Comparison of ENCODE assay signal across 8 cellular contexts in genomic region chr7:121547341-121548092, GRCh38.
A peak's percentile ranks its signal among the peaks of the same experiment; 100 is the strongest.
DNase-seq lines count a peak whose midpoint lies in the region; ATAC-seq and TF ChIP-seq lines count a peak whose summit lies in the region.

No MANE protein-coding gene starts in this region.

- H3K36me3 ChIP-seq in body of pancreas (replicated peaks in 1 of 2; ENCODE audit: insufficient read depth in 1 of 2, low read depth in 2 of 2) = no peaks in the 10 kb centered on the region
- no peaks in the 10 kb centered on the region for H3K36me3 ChIP-seq in aorta (ENCODE audit: control insufficient read depth in 1 of 2, insufficient read depth in 2 of 2, low read length in 1 of 2)

- peak; percentile 77 for ATAC-seq in GM19397 (IDR thresholded peaks at IDR 0.05; ENCODE audit: unreplicated experiment)
- ATAC-seq in HG03432 (IDR thresholded peaks at IDR 0.05; ENCODE audit: unreplicated experiment) = peak; percentile 78
- peak; percentile 95 for ATAC-seq in body of pancreas
- no peak for ATAC-seq in aorta (ENCODE audit: low FRiP score)

- H3K27ac ChIP-seq in body of pancreas = no peak overlapping the region
- H3K27ac ChIP-seq in aorta (ENCODE audit: low read depth in 1 of 2, low read length in 2 of 2) = no peak overlapping the region

- H3K4me3 ChIP-seq in body of pancreas = no peak overlapping the region
- no peak overlapping the region for H3K4me3 ChIP-seq in aorta (ENCODE audit: low read length in 2 of 2)

- DNase-seq in DMS153 treated with DMSO at 0.1 percent for 48 hours (lab: John Stamatoyannopoulos, UW; ENCODE audit: unreplicated experiment) (peak; percentile 57), NCI-H446 treated with DMSO at 0.1 percent for 48 hours (lab: John Stamatoyannopoulos, UW) (peak; percentile 45), body of pancreas (peak in 1 of 4 donors; percentile 19), inferior parietal cortex (ENCODE audit: extremely low spot score) (peak; percentile 79), stromal cell of bone marrow (ENCODE audit: low read depth) (peak; percentile 66), aorta (no peak)

- H3K27me3 ChIP-seq in body of pancreas (no peaks in the 10 kb centered on the region), aorta (ENCODE audit: control insufficient read depth in 1 of 2, insufficient read depth in 2 of 2, low read length in 1 of 2) (no peaks in the 10 kb centered on the region)

- no peaks in the 10 kb centered on the region for H3K9me3 ChIP-seq in body of pancreas
- no peaks in the 10 kb centered on the region for H3K9me3 ChIP-seq in aorta (ENCODE audit: control insufficient read depth, low read length)

- TF ChIP-seq CTCF in body of pancreas (IDR thresholded peaks at IDR 0.05) = peak in 6 of 7 experiments; percentile 59 to 87 (median 76)

- TF ChIP-seq POLR2A in body of pancreas (IDR thresholded peaks at IDR 0.05) = no peak

- intact Hi-C loops in body of pancreas (cut with DNase I) = loop anchor here (5.0 kb wide), 1 partner anchor 180 kb away; no protein-coding TSS in a partner anchor
- intact Hi-C loops in aorta (cut with DNase I) = loop anchor here (1.0 to 2.0 kb wide), 2 partner anchors 179 to 181 kb away; no protein-coding TSS in a partner anchor

- H3K4me1 ChIP-seq in body of pancreas (peaks cover 28% of the 10 kb centered on the region), aorta (ENCODE audit: control insufficient read depth in 1 of 2, insufficient read depth in 2 of 2, low read length in 2 of 2) (no peaks in the 10 kb centered on the region)

- 0% methylated on average over 3 of the region's 3 CpGs for WGBS in body of pancreas, 2 donors
- WGBS in aorta, 2 donors = 0% methylated on average over 3 of the region's 3 CpGs

Comparison
In these comparisons a context has a peak if more than half of its experiments do, and no peak if none do; other contexts are left out.
1. DNase-seq: peak in DMS153 treated with DMSO at 0.1 percent for 48 hours (single experiment), NCI-H446 treated with DMSO at 0.1 percent for 48 hours (single experiment), inferior parietal cortex (single experiment) and stromal cell of bone marrow (single experiment); none in aorta (0 of 2).